Comparison of ENCODE assay signal across 1 cellular context in the genomic region with DNA sequence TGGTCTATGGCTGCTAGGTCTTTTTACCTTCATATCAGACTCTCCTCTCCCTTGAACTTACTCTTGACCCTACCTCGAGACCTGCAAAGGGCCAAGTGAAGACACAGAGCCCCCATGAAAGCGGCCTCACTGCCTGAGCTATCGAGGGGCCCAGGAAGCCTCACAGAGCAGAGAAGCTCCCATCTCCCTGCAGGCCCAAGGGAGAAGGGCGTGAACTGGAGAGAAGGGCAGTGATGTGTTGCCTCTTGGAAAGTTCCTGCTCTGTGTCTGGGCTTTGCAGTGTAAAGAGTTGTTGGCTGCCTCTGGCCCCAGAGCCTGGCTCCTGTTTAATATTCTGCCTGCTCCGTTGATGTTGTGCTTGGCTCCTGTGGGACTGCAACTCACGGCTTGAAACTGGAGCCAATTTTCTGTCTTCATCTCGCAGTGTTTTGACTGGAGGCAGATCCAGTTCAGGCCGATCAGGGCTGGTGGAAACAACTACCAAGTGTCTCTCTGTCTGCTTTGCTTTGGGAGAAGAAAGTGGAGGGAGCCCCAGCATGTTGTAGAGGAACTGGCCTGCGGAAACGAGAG.
TF ChIP-seq lines count a peak whose summit lies in the region.

No MANE protein-coding gene starts in this region.

TF ChIP-seq in endothelial cell of umbilical vein, 7 proteins besides CTCF, POLR2A, EP300 and RAD21:
- no peak for TF ChIP-seq POLR2AphosphoS5 (IDR thresholded peaks at IDR 0.05; ENCODE audit: insufficient read depth, low read depth, low read length)
- no peak for TF ChIP-seq JUN (IDR thresholded peaks at IDR 0.05; ENCODE audit: borderline replicate concordance, insufficient read depth, insufficient read length, low read depth)
- no peak for TF ChIP-seq MYC (IDR thresholded peaks at IDR 0.05; ENCODE audit: low read depth, low read length)
- TF ChIP-seq GATA2 (IDR thresholded peaks at IDR 0.05; ENCODE audit: insufficient read depth, insufficient read length, low read depth, low read length), result no peak
- TF ChIP-seq, protein P1, sequence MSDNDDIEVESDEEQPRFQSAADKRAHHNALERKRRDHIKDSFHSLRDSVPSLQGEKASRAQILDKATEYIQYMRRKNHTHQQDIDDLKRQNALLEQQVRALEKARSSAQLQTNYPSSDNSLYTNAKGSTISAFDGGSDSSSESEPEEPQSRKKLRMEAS (IDR thresholded peaks at IDR 0.05; ENCODE audit: insufficient read depth, insufficient read length), result no peak
- no peak for TF ChIP-seq EZH2 (IDR thresholded peaks at IDR 0.05; ENCODE audit: borderline replicate concordance, low read depth, low read length, severe bottlenecking)
- TF ChIP-seq FOS (IDR thresholded peaks at IDR 0.05; ENCODE audit: borderline replicate concordance, insufficient read depth, low read length), result no peak
